1 cellular context compared by ENCODE assay signal in the genomic region with DNA sequence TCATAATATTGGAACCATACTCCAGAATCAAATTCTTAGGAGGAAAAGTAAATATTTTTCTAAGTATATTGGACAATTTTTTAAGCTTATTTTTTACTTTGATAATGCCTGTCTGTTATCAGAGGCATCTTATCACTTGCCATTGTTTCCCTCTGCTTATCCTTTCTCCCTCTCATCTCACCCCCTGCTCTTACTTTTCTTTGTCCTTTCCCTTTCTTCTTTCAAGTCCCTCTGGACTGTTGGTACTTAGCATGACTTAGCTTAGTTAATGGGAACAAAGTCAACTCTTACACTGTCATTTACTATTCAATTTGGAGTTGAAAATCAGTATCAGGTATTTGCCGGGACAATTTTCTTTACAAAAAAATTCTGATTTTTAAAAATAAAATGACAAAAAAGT.
TF ChIP-seq lines count a peak whose summit lies in the region.

No MANE protein-coding gene starts in this region.

TF ChIP-seq in WTC11, 78 proteins besides CTCF, POLR2A, EP300 and RAD21 (continued from another document):
- TF ChIP-seq, protein P1, sequence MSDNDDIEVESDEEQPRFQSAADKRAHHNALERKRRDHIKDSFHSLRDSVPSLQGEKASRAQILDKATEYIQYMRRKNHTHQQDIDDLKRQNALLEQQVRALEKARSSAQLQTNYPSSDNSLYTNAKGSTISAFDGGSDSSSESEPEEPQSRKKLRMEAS (CRISPR knock-in tag; IDR thresholded peaks at IDR 0.05) = no peak
- TF ChIP-seq FOXJ3 (CRISPR knock-in tag; IDR thresholded peaks at IDR 0.05; ENCODE audit: borderline replicate concordance) (no peak), SOX15 (CRISPR knock-in tag; IDR thresholded peaks at IDR 0.05) (no peak), ZNF138 (CRISPR knock-in tag; conservative IDR thresholded peaks at IDR 0.05) (no peak), JAZF1 (CRISPR knock-in tag; IDR thresholded peaks at IDR 0.05) (no peak), ZNF423 (CRISPR knock-in tag; IDR thresholded peaks at IDR 0.05) (no peak), RELA (CRISPR knock-in tag; IDR thresholded peaks at IDR 0.05; ENCODE audit: borderline replicate concordance) (no peak), SMAD3 (CRISPR knock-in tag; IDR thresholded peaks at IDR 0.05; ENCODE audit: borderline replicate concordance) (no peak), NFATC4 (CRISPR knock-in tag; IDR thresholded peaks at IDR 0.05) (no peak), ZNF219 (CRISPR knock-in tag; IDR thresholded peaks at IDR 0.05; ENCODE audit: borderline replicate concordance) (no peak), TEAD1 (CRISPR knock-in tag; IDR thresholded peaks at IDR 0.05) (no peak)
- TF ChIP-seq, protein P2, sequence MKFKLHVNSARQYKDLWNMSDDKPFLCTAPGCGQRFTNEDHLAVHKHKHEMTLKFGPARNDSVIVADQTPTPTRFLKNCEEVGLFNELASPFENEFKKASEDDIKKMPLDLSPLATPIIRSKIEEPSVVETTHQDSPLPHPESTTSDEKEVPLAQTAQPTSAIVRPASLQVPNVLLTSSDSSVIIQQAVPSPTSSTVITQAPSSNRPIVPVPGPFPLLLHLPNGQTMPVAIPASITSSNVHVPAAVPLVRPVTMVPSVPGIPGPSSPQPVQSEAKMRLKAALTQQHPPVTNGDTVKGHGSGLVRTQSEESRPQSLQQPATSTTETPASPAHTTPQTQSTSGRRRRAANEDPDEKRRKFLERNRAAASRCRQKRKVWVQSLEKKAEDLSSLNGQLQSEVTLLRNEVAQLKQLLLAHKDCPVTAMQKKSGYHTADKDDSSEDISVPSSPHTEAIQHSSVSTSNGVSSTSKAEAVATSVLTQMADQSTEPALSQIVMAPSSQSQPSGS (CRISPR knock-in tag; IDR thresholded peaks at IDR 0.05; ENCODE audit: borderline replicate concordance, low read depth) = no peak
- TF ChIP-seq, protein P3, sequence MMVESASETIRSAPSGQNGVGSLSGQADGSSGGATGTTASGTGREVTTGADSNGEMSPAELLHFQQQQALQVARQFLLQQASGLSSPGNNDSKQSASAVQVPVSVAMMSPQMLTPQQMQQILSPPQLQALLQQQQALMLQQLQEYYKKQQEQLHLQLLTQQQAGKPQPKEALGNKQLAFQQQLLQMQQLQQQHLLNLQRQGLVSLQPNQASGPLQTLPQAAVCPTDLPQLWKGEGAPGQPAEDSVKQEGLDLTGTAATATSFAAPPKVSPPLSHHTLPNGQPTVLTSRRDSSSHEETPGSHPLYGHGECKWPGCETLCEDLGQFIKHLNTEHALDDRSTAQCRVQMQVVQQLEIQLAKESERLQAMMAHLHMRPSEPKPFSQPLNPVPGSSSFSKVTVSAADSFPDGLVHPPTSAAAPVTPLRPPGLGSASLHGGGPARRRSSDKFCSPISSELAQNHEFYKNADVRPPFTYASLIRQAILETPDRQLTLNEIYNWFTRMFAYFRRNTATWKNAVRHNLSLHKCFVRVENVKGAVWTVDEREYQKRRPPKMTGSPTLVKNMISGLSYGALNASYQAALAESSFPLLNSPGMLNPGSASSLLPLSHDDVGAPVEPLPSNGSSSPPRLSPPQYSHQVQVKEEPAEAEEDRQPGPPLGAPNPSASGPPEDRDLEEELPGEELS (CRISPR knock-in tag; IDR thresholded peaks at IDR 0.05) = no peak
- TF ChIP-seq, protein P4, sequence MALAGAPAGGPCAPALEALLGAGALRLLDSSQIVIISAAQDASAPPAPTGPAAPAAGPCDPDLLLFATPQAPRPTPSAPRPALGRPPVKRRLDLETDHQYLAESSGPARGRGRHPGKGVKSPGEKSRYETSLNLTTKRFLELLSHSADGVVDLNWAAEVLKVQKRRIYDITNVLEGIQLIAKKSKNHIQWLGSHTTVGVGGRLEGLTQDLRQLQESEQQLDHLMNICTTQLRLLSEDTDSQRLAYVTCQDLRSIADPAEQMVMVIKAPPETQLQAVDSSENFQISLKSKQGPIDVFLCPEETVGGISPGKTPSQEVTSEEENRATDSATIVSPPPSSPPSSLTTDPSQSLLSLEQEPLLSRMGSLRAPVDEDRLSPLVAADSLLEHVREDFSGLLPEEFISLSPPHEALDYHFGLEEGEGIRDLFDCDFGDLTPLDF (CRISPR knock-in tag; IDR thresholded peaks at IDR 0.05) = no peak
